Comparison of ENCODE assay signal across 20 cellular contexts in genomic region chr16:67264277-67264676, GRCh38. TPM values are rescaled to one million over a fixed set of nuclear protein-coding genes. Genes with fewer than 3 reads are reported as not detected.
A peak's percentile ranks its signal among the peaks of the same experiment; 100 is the strongest.
DNase-seq lines count a peak whose midpoint lies in the region; ATAC-seq and TF ChIP-seq lines count a peak whose summit lies in the region.
"Had no signal": no experiment of that assay in that cellular context is flagged by ENCODE, and none has a peak within 500 bp of the region (broad histone marks: within the 10 kb centered on the region; RNA-seq: fewer than 3 reads in every experiment).

No MANE protein-coding gene starts in this region.

- TF ChIP-seq CTCF in A673 (conservative IDR thresholded peaks at IDR 0.05; ENCODE audit: low read depth, low read length) (peak; percentile 52), GM12865 (IDR thresholded peaks at IDR 0.05; ENCODE audit: insufficient read depth, low read depth, low read length, missing control alignments) (peak; percentile 17), WERI-Rb-1 (IDR thresholded peaks at IDR 0.05; ENCODE audit: low read depth, low read length) (peak; percentile 35; the same call in 1 of the 2 replicates), kidney epithelial cell (IDR thresholded peaks at IDR 0.05; ENCODE audit: insufficient read depth, low read length, poor library complexity, severe bottlenecking) (peak; percentile 2)

- intact Hi-C loops in A673 (cut with micrococcal nuclease; ENCODE audit: unreplicated experiment), result no loop called here

- H3K36me3 ChIP-seq in A673 (ENCODE audit: insufficient read depth, low read length, poor library complexity, severe bottlenecking) (no peaks in the 10 kb centered on the region), WERI-Rb-1 (no peaks in the 10 kb centered on the region), kidney epithelial cell (ENCODE audit: control insufficient read depth, insufficient read depth, low read length) (no peaks in the 10 kb centered on the region)
- H3K36me3 ChIP-seq: ascending aorta, esophagus muscularis mucosa, HAP-1, transverse colon had no signal

- no TSS peak for BruUV-seq in A673 (replicated peaks; lab: Mats Ljungman, UMichigan)

- no peak for DNase-seq in A673 (ENCODE audit: low spot score)
- no peak for DNase-seq in GM12865 (ENCODE audit: low read depth)
- no peak for DNase-seq in WERI-Rb-1
- no peak for DNase-seq in kidney epithelial cell (ENCODE audit: low read depth)
- DNase-seq in NCI-H774 (lab: John Stamatoyannopoulos, UW), result no peak
- DNase-seq in NCI-H510A (lab: John Stamatoyannopoulos, UW), result no peak
- DNase-seq in SIG-M5 treated with dmso at 0.1 percent for 504 hours (lab: John Stamatoyannopoulos, UW; ENCODE audit: unreplicated experiment), result no peak
- DNase-seq: activated CD4-positive, CD25-positive, alpha-beta regulatory T cell treated with anti-CD3 and anti-CD28 coated beads, Interleukin-2, amount 50 U/mL, for 72 hours; activated CD8-positive, alpha-beta memory T cell treated with anti-CD3 and anti-CD28 coated beads, Interleukin-2, amount 50 U/mL, for 4 hours; midbrain; NCI-H2081 treated with DMSO at 0.1 percent for 48 hours; NCI-H748 treated with DMSO at 0.1 percent for 48 hours; T-helper 17 cell; transverse colon had no signal

- H3K27me3 ChIP-seq in A673 (replicated peaks; ENCODE audit: insufficient read depth, low read depth, low read length, poor library complexity) (no peaks in the 10 kb centered on the region), WERI-Rb-1 (ENCODE audit: insufficient read depth, low read depth, severe bottlenecking) (no peaks in the 10 kb centered on the region), kidney epithelial cell (ENCODE audit: control insufficient read depth, insufficient read depth, low read length) (peaks cover 5% of the 10 kb centered on the region)
- H3K27me3 ChIP-seq: ascending aorta, dorsolateral prefrontal cortex, transverse colon had no signal

- H3K4me3 ChIP-seq in A673 (ENCODE audit: low read depth, low read length, poor library complexity, severe bottlenecking), result no peak overlapping the region
- no peak overlapping the region for H3K4me3 ChIP-seq in GM12865 (ENCODE audit: low read depth, low read length)
- no peak overlapping the region for H3K4me3 ChIP-seq in WERI-Rb-1 (ENCODE audit: low read depth, low read length)
- no peak overlapping the region for H3K4me3 ChIP-seq in kidney epithelial cell (ENCODE audit: low read depth, low read length)
- H3K4me3 ChIP-seq: ascending aorta, dorsolateral prefrontal cortex, esophagus muscularis mucosa, HAP-1, skin epidermis, transverse colon had no signal

- ATAC-seq in HG02678 (IDR thresholded peaks at IDR 0.05; ENCODE audit: unreplicated experiment), result no peak
- ATAC-seq: T-helper 17 cell had no signal

- H3K4me1 ChIP-seq in A673 (ENCODE audit: insufficient read depth, low read length, poor library complexity, severe bottlenecking), result no peaks in the 10 kb centered on the region
- H3K4me1 ChIP-seq: ascending aorta, HAP-1, transverse colon had no signal

- POLR2A ChIA-PET in A673 (lab: Charles Lee; ENCODE audit: low non-redundant PET), result interaction anchor here (0.6 kb wide), 1 partner anchor 236 kb away, joined by 5 read pairs; the partner anchor contains the start of gene CBFB

- H3K9me3 ChIP-seq in A673 (ENCODE audit: low read depth, low read length, poor library complexity, severe bottlenecking) (no peaks in the 10 kb centered on the region), WERI-Rb-1 (ENCODE audit: severe bottlenecking) (no peaks in the 10 kb centered on the region)
- H3K9me3 ChIP-seq: ascending aorta, esophagus muscularis mucosa, HAP-1, transverse colon had no signal

- H3K27ac ChIP-seq in A673 (ENCODE audit: low read depth, low read length, poor library complexity, severe bottlenecking), result no peak overlapping the region
- H3K27ac ChIP-seq in WERI-Rb-1, result no peak overlapping the region
- H3K27ac ChIP-seq: ascending aorta, dorsolateral prefrontal cortex, esophagus muscularis mucosa, skin epidermis, transverse colon had no signal

- CTCF ChIA-PET in A673 (lab: Charles Lee), result interaction anchor here (0.6 to 1.2 kb wide), 4 partner anchors 10 to 310 kb away, joined by 3 to 7 read pairs (median 4); no protein-coding TSS in a partner anchor

RNA-seq across cellular contexts. Expression of gene PLEKHG4, which starts 15.1 kb away (rescaled TPM):
- total RNA-seq in A673 (2021), result 5.8 and 8.9 TPM in 2 replicates
- 9.7 and 19.7 TPM in 2 replicates for total RNA-seq in kidney epithelial cell

RNA-seq across cellular contexts. Expression of gene SLC9A5, which starts 15.5 kb away (rescaled TPM):
- total RNA-seq in A673 (2021), result 2.4 and 3.6 TPM in 2 replicates
- total RNA-seq in kidney epithelial cell, result 0.07 TPM in 1 of 2 replicates, not detected in the other

RNA-seq across cellular contexts. Expression of gene FHOD1, which starts 17.0 kb away (rescaled TPM):
- total RNA-seq in A673 (2021) (94.9 and 96.4 TPM in 2 replicates), kidney epithelial cell (3.8 and 11.4 TPM in 2 replicates)

RNA-seq across cellular contexts. Expression of gene TMEM208, which starts 37.3 kb away (rescaled TPM):
- total RNA-seq in A673 (2021) (30.4 and 38.2 TPM in 2 replicates), kidney epithelial cell (55.9 and 59.3 TPM in 2 replicates)

Comparison
In these comparisons a context has a peak if more than half of its experiments do, and no peak if none do; other contexts are left out.
1. CTCF ChIP-seq: peak in every context shown above with its lines; median percentile 52 in A673; 35 in WERI-Rb-1; 17 in GM12865; 2 in kidney epithelial cell.